9 cellular contexts compared by ENCODE assay signal in genomic region chr10:122954731-122955050, GRCh38. TPM values are rescaled to one million over a fixed set of nuclear protein-coding genes. Genes with fewer than 3 reads are reported as not detected.
DNase-seq lines count a peak whose midpoint lies in the region; ATAC-seq and TF ChIP-seq lines count a peak whose summit lies in the region.
"Had no signal": no experiment of that assay in that cellular context is flagged by ENCODE, and none has a peak within 500 bp of the region (broad histone marks: within the 10 kb centered on the region; RNA-seq: fewer than 3 reads in every experiment).

No MANE protein-coding gene starts in this region.

- H3K4me1 ChIP-seq in Panc1 (ENCODE audit: control insufficient read depth, insufficient read depth, low read length), result peaks cover 23% of the 10 kb centered on the region
- H3K4me1 ChIP-seq in prostate gland (replicated peaks), result no peaks in the 10 kb centered on the region

- CTCF ChIA-PET in Panc1 (lab: Charles Lee), result interaction anchor here (0.6 kb wide), 1 partner anchor 19 kb away, joined by 3 read pairs; no protein-coding TSS in a partner anchor

- TF ChIP-seq POLR2A in prostate gland (IDR thresholded peaks at IDR 0.05), result no peak

- in situ Hi-C loops in Panc1 (cut with HindIII; ENCODE audit: low pct_unique_long_range_greater_than_20kb, low sequenced_read_pairs), result no loop called here

- peaks cover 10% of the 10 kb centered on the region; the same call in 1 of the 2 replicates for H3K36me3 ChIP-seq in Panc1 (ENCODE audit: control insufficient read depth, insufficient read depth, low read length)
- no peaks in the 10 kb centered on the region for H3K36me3 ChIP-seq in prostate gland

- H3K27me3 ChIP-seq in Panc1 (ENCODE audit: control insufficient read depth, insufficient read depth, low read length) (no peaks in the 10 kb centered on the region), prostate gland (replicated peaks; ENCODE audit: insufficient read depth) (no peaks in the 10 kb centered on the region)

- WGBS in prostate gland, result 62% methylated on average over 13 of the region's 13 CpGs

- DNase-seq in Panc1 (ENCODE audit: low read depth, low spot score) (no peak), epithelial cell of proximal tubule (ENCODE audit: low read depth) (no peak), prostate gland (ENCODE audit: low spot score) (no peak), NCI-H526 treated with DMSO at 0.1 percent for 48 hours (lab: John Stamatoyannopoulos, UW) (no peak), superior temporal gyrus (ENCODE audit: extremely low spot score) (no peak), ureter (ENCODE audit: low spot score) (no peak)

- TF ChIP-seq CTCF in Panc1 (IDR thresholded peaks at IDR 0.05) (no peak), epithelial cell of proximal tubule (conservative IDR thresholded peaks at IDR 0.05; ENCODE audit: low read depth, low read length) (no peak), prostate gland (IDR thresholded peaks at IDR 0.05) (no peak)

- ATAC-seq in Panc1 (no peak), HG02938 (IDR thresholded peaks at IDR 0.05; ENCODE audit: unreplicated experiment) (no peak)

- H3K9me3 ChIP-seq in Panc1 (ENCODE audit: control insufficient read depth, insufficient read depth, low read depth, low read length) (peaks cover 3% of the 10 kb centered on the region; the same call in 1 of the 2 replicates), prostate gland (no peaks in the 10 kb centered on the region)

- intact Hi-C loops in Panc1 (cut with micrococcal nuclease; ENCODE audit: unreplicated experiment) (no loop called here), prostate gland (cut with DNase I) (loop anchor here (2.0 kb wide), 1 partner anchor 54 kb away; the partner anchor contains the start of genes ACADSB and IKZF5)

- H3K4me3 ChIP-seq in GM08714 (ENCODE audit: low read length), result peak overlapping the region; percentile 26; the same call in 1 of the 2 replicates
- H3K4me3 ChIP-seq in Panc1 (ENCODE audit: low read depth in 2 of 2, low read length in 2 of 2), result peak overlapping the region; percentile 87 to 91
- H3K4me3 ChIP-seq in epithelial cell of proximal tubule (ENCODE audit: low read depth, low read length), result peak overlapping the region; percentile 72
- H3K4me3 ChIP-seq in prostate gland, result peak overlapping the region; percentile 65 to 79

- BruUV-seq in Panc1 (replicated peaks; lab: Mats Ljungman, UMichigan), result no TSS peak

- POLR2A ChIA-PET in Panc1 (lab: Charles Lee), result interaction anchor here (0.6 to 0.7 kb wide), 2 partner anchors 110 to 554 kb away, joined by 3 to 6 read pairs; no protein-coding TSS in a partner anchor

- H3K27ac ChIP-seq in Panc1 (ENCODE audit: low read length) (peak overlapping the region; percentile 85), prostate gland (no peak overlapping the region)

RNA-seq across cellular contexts. Expression of gene C10orf88, which starts 0.7 kb away (rescaled TPM):
- 21.7 TPM for total RNA-seq in Panc1 (2021; ENCODE audit: unreplicated experiment)
- 11.2 TPM for polyA plus RNA-seq in Panc1 (2012; ENCODE audit: insufficient read length)
- total RNA-seq in epithelial cell of proximal tubule, result 3.9 and 5.9 TPM in 2 replicates
- 10 to 100 TPM in 1 of 2 donors, 1 to 10 TPM in 1; 6.6 to 15.2 TPM for total RNA-seq in prostate gland
- total RNA-seq in ureter, result 10.7 TPM

RNA-seq across cellular contexts. Expression of gene PSTK, which starts 25.5 kb away (rescaled TPM):
- total RNA-seq in Panc1 (2021; ENCODE audit: unreplicated experiment), result 15.8 TPM
- 13.8 TPM for polyA plus RNA-seq in Panc1 (2012; ENCODE audit: insufficient read length)
- 3.0 and 4.6 TPM in 2 replicates for total RNA-seq in epithelial cell of proximal tubule
- total RNA-seq in prostate gland, result 1 to 10 TPM; 5.1 to 10.0 TPM
- 5.1 TPM for total RNA-seq in ureter

RNA-seq across cellular contexts. Expression of gene FAM24A, which starts 44.3 kb away (rescaled TPM):
- total RNA-seq in Panc1 (2021; ENCODE audit: unreplicated experiment) (not detected), epithelial cell of proximal tubule (not detected in 2 replicates), prostate gland (not detected), ureter (not detected)
- not detected for polyA plus RNA-seq in Panc1 (2012; ENCODE audit: insufficient read length)
- total RNA-seq: mucosa of gallbladder had no signal

RNA-seq across cellular contexts. Expression of gene IKZF5, which starts 53.9 kb away (rescaled TPM):
- 8.6 TPM for total RNA-seq in Panc1 (2021; ENCODE audit: unreplicated experiment)
- polyA plus RNA-seq in Panc1 (2012; ENCODE audit: insufficient read length), result 5.4 TPM
- total RNA-seq in epithelial cell of proximal tubule, result 1.0 and 5.1 TPM in 2 replicates
- total RNA-seq in prostate gland, result 10 to 100 TPM in 1 of 2 donors, 1 to 10 TPM in 1; 9.8 to 15.8 TPM
- 18.5 TPM for total RNA-seq in ureter

RNA-seq across cellular contexts. Expression of gene ACADSB, which starts 54.1 kb away (rescaled TPM):
- total RNA-seq in Panc1 (2021; ENCODE audit: unreplicated experiment), result 19.2 TPM
- polyA plus RNA-seq in Panc1 (2012; ENCODE audit: insufficient read length), result 11.3 TPM
- 4.4 and 5.0 TPM in 2 replicates for total RNA-seq in epithelial cell of proximal tubule
- 10 to 100 TPM; 17.2 to 38.6 TPM for total RNA-seq in prostate gland
- total RNA-seq in ureter, result 34.9 TPM

Comparison
In these comparisons a context has a peak if more than half of its experiments do, and no peak if none do; other contexts are left out.
1. H3K4me3 ChIP-seq: peak in every context shown above with its lines; median percentile 89 in Panc1; 72 in epithelial cell of proximal tubule; 72 in prostate gland; 26 in GM08714.